Comparison of ENCODE assay signal across 29 cellular contexts in genomic region chr4:2688697-2689096, GRCh38.
DNase-seq lines count a peak whose midpoint lies in the region; ATAC-seq, FAIRE-seq and TF ChIP-seq lines count a peak whose summit lies in the region.
"Had no signal": no experiment of that assay in that cellular context is flagged by ENCODE, and none has a peak within 500 bp of the region (broad histone marks: within the 10 kb centered on the region; RNA-seq: fewer than 3 reads in every experiment).

No MANE protein-coding gene starts in this region.

- 85% methylated on average over 4 of the region's 4 CpGs for WGBS in K562 (ENCODE audit: insufficient coverage, low coverage, missing lambda C conversion rate)

- no peaks in the 10 kb centered on the region for H3K4me1 ChIP-seq in CD4-positive, alpha-beta memory T cell (ENCODE audit: insufficient read depth, low read length)
- peaks cover 0 to 3% of the 10 kb centered on the region in 2 experiments; a peak in 1 of 5 replicates for H3K4me1 ChIP-seq in K562 (replicated peaks in 1 of 2; ENCODE audit: control insufficient read depth in 2 of 2, insufficient read depth in 2 of 2, low read length in 2 of 2)
- H3K4me1 ChIP-seq: ascending aorta, left lung, Peyer's patch had no signal

- TF ChIP-seq RAD21 in K562 (CRISPR knock-in tag; conservative IDR thresholded peaks at IDR 0.05 in 1 of 2, IDR thresholded peaks at IDR 0.05 in 1 of 2) = no peak

- H3K36me3 ChIP-seq in CD4-positive, alpha-beta memory T cell (ENCODE audit: insufficient read depth, low read length) = peaks cover 60% of the 10 kb centered on the region
- peaks cover 94% of the 10 kb centered on the region; the same call in 2 of the 3 replicates for H3K36me3 ChIP-seq in K562 (ENCODE audit: control insufficient read depth, insufficient read depth, low read length)

- no peak for DNase-seq in CD4-positive, alpha-beta memory T cell
- DNase-seq in NCI-H526 (lab: John Stamatoyannopoulos, UW) (peak; percentile 22 to 62), K562 (ENCODE audit: extremely low read depth in 1 of 4, low spot score in 3 of 4) (no peak), osteocyte (ENCODE audit: extremely low spot score, unreplicated experiment) (peak; percentile 65), NCI-H82 treated with DMSO at 0.1 percent for 48 hours (lab: John Stamatoyannopoulos, UW; ENCODE audit: unreplicated experiment) (no peak), epidermal melanocyte (ENCODE audit: insufficient read length, low spot score) (no peak), G401 (ENCODE audit: low spot score) (no peak)
- DNase-seq in activated CD4-positive, CD25-positive, alpha-beta regulatory T cell treated with anti-CD3 and anti-CD28 coated beads, Interleukin-2, amount 50 U/mL, for 72 hours = no peak
- DNase-seq: activated CD4-positive, alpha-beta T cell treated with anti-CD3 and anti-CD28 coated beads for 1 hour; activated CD8-positive, alpha-beta T cell treated with anti-CD3 and anti-CD28 coated beads for 36 hours; activated gamma-delta T cell; activated naive CD8-positive, alpha-beta T cell treated with anti-CD3 and anti-CD28 coated beads, Interleukin-2, amount 10 ng/mL, durations not matched to agents 7 days and 5 days; cerebellar nuclear complex; Kasumi-1; left lung; mesendoderm; NCI-H1694; NCI-H524 treated with DMSO at 0.1 percent for 48 hours; Peyer's patch; SIG-M5; stimulated activated CD4-positive, alpha-beta T cell treated with anti-CD3 and anti-CD28 coated beads, Interleukin-2, amount 100 ng/mL, for 24 hours; T-cell had no signal

- H3K79me2 ChIP-seq in K562 (ENCODE audit: control insufficient read depth, insufficient read depth, low read length) = no peaks in the 10 kb centered on the region

- CTCF ChIA-PET in CD4-positive, alpha-beta memory T cell (lab: Charles Lee; ENCODE audit: partially characterized antibody) = no interaction called here
- CTCF ChIA-PET in K562 (lab: Yijun Ruan, JAX; ENCODE audit: low intra/inter-chr PET ratio) = no interaction called here

- H3K4me1 Mint-ChIP-seq in CD4-positive, alpha-beta memory T cell = peaks cover 0 to 9% (median 2%) of the 10 kb centered on the region in 4 donors
- H3K4me1 Mint-ChIP-seq in osteocyte (ENCODE audit: unreplicated experiment) = no peaks in the 10 kb centered on the region

- H3K9me3 Mint-ChIP-seq in CD4-positive, alpha-beta memory T cell = peaks cover 0 to 2% (median 0%) of the 10 kb centered on the region in 8 donors
- H3K9me3 Mint-ChIP-seq in osteocyte (ENCODE audit: unreplicated experiment) = no peaks in the 10 kb centered on the region
- H3K9me3 Mint-ChIP-seq: activated CD8-positive, alpha-beta T cell treated with anti-CD3 and anti-CD28 coated beads for 36 hours; activated naive CD8-positive, alpha-beta T cell treated with anti-CD3 and anti-CD28 coated beads, Interleukin-2, amount 10 ng/mL, durations not matched to agents 7 days and 5 days; T-cell had no signal

- no peak overlapping the region for H3K4me3 Mint-ChIP-seq in CD4-positive, alpha-beta memory T cell
- no peak overlapping the region for H3K4me3 Mint-ChIP-seq in osteocyte (ENCODE audit: unreplicated experiment)
- H3K4me3 Mint-ChIP-seq: activated CD8-positive, alpha-beta T cell treated with anti-CD3 and anti-CD28 coated beads for 36 hours; activated naive CD8-positive, alpha-beta T cell treated with anti-CD3 and anti-CD28 coated beads, Interleukin-2, amount 10 ng/mL, durations not matched to agents 7 days and 5 days; T-cell had no signal

- no peaks in the 10 kb centered on the region for H3K9me3 ChIP-seq in CD4-positive, alpha-beta memory T cell (ENCODE audit: control insufficient read depth in 1 of 2, low read length in 2 of 2)
- H3K9me3 ChIP-seq in K562 (replicated peaks; ENCODE audit: control insufficient read depth, insufficient read depth, low read depth, low read length) = no peaks in the 10 kb centered on the region
- H3K9me3 ChIP-seq: ascending aorta, left lung, Peyer's patch had no signal

- peaks cover 56 to 89% of the 10 kb centered on the region in 2 donors for H3K36me3 Mint-ChIP-seq in CD4-positive, alpha-beta memory T cell
- peaks cover 43% of the 10 kb centered on the region for H3K36me3 Mint-ChIP-seq in osteocyte (ENCODE audit: unreplicated experiment)

- FAIRE-seq in K562 (lab: Jason Lieb, UNC) = no peak
- FAIRE-seq: endothelial cell of umbilical vein, GM12878, islet of Langerhans had no signal

- no peak for TF ChIP-seq CTCF in K562 (IDR thresholded peaks at IDR 0.05 in 2 of 3, conservative IDR thresholded peaks at IDR 0.05 in 1 of 3; ENCODE audit: insufficient read depth in 2 of 3, low read depth in 1 of 3, low read length in 3 of 3)
- no peak for TF ChIP-seq CTCF in osteocyte (IDR thresholded peaks at IDR 0.05)

- intact Hi-C loops in CD4-positive, alpha-beta memory T cell (cut with micrococcal nuclease) = no loop called here
- intact Hi-C loops in K562 (cut with micrococcal nuclease) = no loop called here

- in situ Hi-C loops in K562 (cut with MboI) = no loop called here
- in situ Hi-C loops in G401 (cut with HindIII; ENCODE audit: low sequenced_read_pairs) = no loop called here

- no peak overlapping the region for H2AFZ ChIP-seq in K562 (ENCODE audit: low read depth, low read length)

- no peak overlapping the region for H3K27ac ChIP-seq in CD4-positive, alpha-beta memory T cell (ENCODE audit: low read depth, low read length)
- H3K27ac ChIP-seq in K562 (ENCODE audit: extremely low read depth, low read depth, low read length) = no peak overlapping the region
- H3K27ac ChIP-seq: ascending aorta, C4-2B, dorsolateral prefrontal cortex, left lung, Peyer's patch had no signal

- no TSS peak for BruUV-seq in K562 (replicated peaks; lab: Mats Ljungman, UMichigan)

- no peak for TF ChIP-seq POLR2A in K562 (conservative IDR thresholded peaks at IDR 0.05)

- no peaks in the 10 kb centered on the region for H3K27me3 Mint-ChIP-seq in CD4-positive, alpha-beta memory T cell
- H3K27me3 Mint-ChIP-seq in osteocyte (ENCODE audit: unreplicated experiment) = no peaks in the 10 kb centered on the region
- H3K27me3 Mint-ChIP-seq: activated CD8-positive, alpha-beta T cell treated with anti-CD3 and anti-CD28 coated beads for 36 hours; activated naive CD8-positive, alpha-beta T cell treated with anti-CD3 and anti-CD28 coated beads, Interleukin-2, amount 10 ng/mL, durations not matched to agents 7 days and 5 days; T-cell had no signal

- no peak overlapping the region for H3K4me2 ChIP-seq in K562 (ENCODE audit: insufficient read depth, low read length)
- H3K4me2 ChIP-seq: smooth muscle cell had no signal

- H4K20me1 ChIP-seq in K562 (replicated peaks; ENCODE audit: control insufficient read depth, insufficient read depth, low read length) = no peaks in the 10 kb centered on the region

- no peak; the same call in 2 of the 3 replicates for ATAC-seq in K562
- ATAC-seq: activated CD8-positive, alpha-beta T cell treated with anti-CD3 and anti-CD28 coated beads for 36 hours; GM12878; left lung; T-cell had no signal

- POLR2A ChIA-PET in CD4-positive, alpha-beta memory T cell (lab: Charles Lee; ENCODE audit: partially characterized antibody) = no interaction called here
- POLR2A ChIA-PET in K562 (lab: Yijun Ruan, JAX) = no interaction called here

- no peak overlapping the region for H3K4me3 ChIP-seq in CD4-positive, alpha-beta memory T cell (ENCODE audit: low read length in 2 of 2)
- no peak overlapping the region for H3K4me3 ChIP-seq in K562
- H3K4me3 ChIP-seq: ascending aorta, dorsolateral prefrontal cortex, GM12878, left lung, Peyer's patch, smooth muscle cell had no signal

- no peak for TF ChIP-seq EP300 in K562 (IDR thresholded peaks at IDR 0.05; ENCODE audit: low read length)

- peak overlapping the region in 1 of 2 experiments; percentile 2; a peak in 1 of 4 replicates for H3K9ac ChIP-seq in K562 (ENCODE audit: insufficient read depth in 1 of 2, low read depth in 2 of 2, low read length in 2 of 2)

- peak overlapping the region in 4 of 7 donors; percentile 5 to 62 (median 48) for H3K27ac Mint-ChIP-seq in CD4-positive, alpha-beta memory T cell
- H3K27ac Mint-ChIP-seq in osteocyte (ENCODE audit: unreplicated experiment) = no peak overlapping the region
- H3K27ac Mint-ChIP-seq: activated naive CD8-positive, alpha-beta T cell treated with anti-CD3 and anti-CD28 coated beads, Interleukin-2, amount 10 ng/mL, durations not matched to agents 7 days and 5 days had no signal

- H3K27me3 ChIP-seq in CD4-positive, alpha-beta memory T cell (ENCODE audit: insufficient read depth, low read length) = no peaks in the 10 kb centered on the region
- no peaks in the 10 kb centered on the region for H3K27me3 ChIP-seq in K562 (ENCODE audit: control insufficient read depth in 2 of 2, insufficient read depth in 2 of 2, low read length in 2 of 2)
- H3K27me3 ChIP-seq: ascending aorta, dorsolateral prefrontal cortex, left lung, Peyer's patch had no signal

- H3K9me1 ChIP-seq in K562 (ENCODE audit: control insufficient read depth, insufficient read depth, low read length) = no peaks in the 10 kb centered on the region

TF ChIP-seq in K562, 482 proteins besides CTCF, POLR2A, EP300 and RAD21:
- no peak for TF ChIP-seq PML (IDR thresholded peaks at IDR 0.05; ENCODE audit: low read length)
- TF ChIP-seq POLR2G (IDR thresholded peaks at IDR 0.05; ENCODE audit: low read depth, low read length) = 0 out of 2 replicates have a peak, but pooled peaks have one; percentile 16
- TF ChIP-seq TAF7 (tag; IDR thresholded peaks at IDR 0.05) = no peak
- no peak for TF ChIP-seq ELF1 (tag; IDR thresholded peaks at IDR 0.05)
- no peak for TF ChIP-seq ZNF143 (CRISPR knock-in tag; IDR thresholded peaks at IDR 0.05)

Comparison
In these comparisons a context has a peak if more than half of its experiments do, and no peak if none do; other contexts are left out.
1. DNase-seq: peak in NCI-H526 (2 of 2) and osteocyte (single experiment); none in CD4-positive, alpha-beta memory T cell (0 of 5), K562 (0 of 4), NCI-H82 treated with DMSO at 0.1 percent for 48 hours (single experiment), epidermal melanocyte (single experiment), activated CD4-positive, CD25-positive, alpha-beta regulatory T cell treated with anti-CD3 and anti-CD28 coated beads, Interleukin-2, amount 50 U/mL, for 72 hours (single experiment) and G401 (single experiment).